Comparison of ENCODE assay signal across 8 cellular contexts in the genomic region with DNA sequence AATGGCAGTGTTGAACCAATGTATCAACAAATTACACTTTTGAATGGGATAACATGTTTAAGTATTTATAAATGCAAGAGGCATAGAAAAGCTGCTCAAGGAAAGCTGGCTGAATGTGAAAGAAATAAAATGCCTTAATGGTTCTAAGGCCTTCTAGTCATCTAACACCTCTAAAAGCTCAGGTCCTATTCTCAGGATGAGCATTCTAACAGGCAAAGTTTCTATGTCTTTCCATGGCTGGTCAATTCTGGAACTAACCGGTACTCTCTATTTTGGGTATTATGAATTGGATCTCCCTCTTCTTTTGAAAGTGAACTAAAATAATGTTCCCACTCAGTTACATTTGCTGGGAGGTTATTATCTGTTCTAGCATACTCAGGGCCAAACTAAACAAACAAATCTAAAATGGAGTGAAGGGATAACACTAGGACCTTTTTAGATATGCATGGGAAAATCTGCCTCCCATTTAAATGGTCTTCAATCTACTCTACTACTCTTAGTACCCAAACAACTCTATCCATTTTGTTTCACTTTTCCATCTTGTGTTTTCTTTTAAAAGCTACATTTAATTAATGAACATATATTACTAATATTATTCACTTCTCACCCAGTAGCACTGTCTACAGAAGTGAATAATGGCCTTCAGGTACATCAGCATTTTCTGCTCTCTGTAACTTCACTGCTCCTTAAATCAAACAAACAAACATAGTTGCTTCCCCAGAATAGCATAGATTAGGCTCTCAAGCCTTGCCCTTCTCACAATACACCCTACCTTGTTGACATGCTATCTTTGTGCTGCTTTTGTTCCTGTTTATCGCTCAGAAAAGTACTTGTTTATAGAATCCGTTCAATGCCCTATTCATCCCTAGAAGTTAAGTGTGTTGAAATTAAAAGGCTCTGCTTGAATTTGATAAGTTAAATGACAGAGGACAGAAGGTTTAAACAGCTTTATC. TPM values are rescaled to one million over a fixed set of nuclear protein-coding genes. Genes with fewer than 3 reads are reported as not detected.
A peak's percentile ranks its signal among the peaks of the same experiment; 100 is the strongest.
DNase-seq lines count a peak whose midpoint lies in the region; ATAC-seq and TF ChIP-seq lines count a peak whose summit lies in the region.
"Had no signal": no experiment of that assay in that cellular context is flagged by ENCODE, and none has a peak within 500 bp of the region (broad histone marks: within the 10 kb centered on the region; RNA-seq: fewer than 3 reads in every experiment).

No MANE protein-coding gene starts in this region.

- H3K9me3 ChIP-seq in SJCRH30 (replicated peaks) = no peaks in the 10 kb centered on the region
- H3K9me3 ChIP-seq in gastroesophageal sphincter = no peaks in the 10 kb centered on the region
- no peaks in the 10 kb centered on the region for H3K9me3 ChIP-seq in skeletal muscle satellite cell (replicated peaks; ENCODE audit: low read length)
- H3K9me3 ChIP-seq: MG63 had no signal

- peak overlapping the region; percentile 41 for H3K27ac ChIP-seq in SJCRH30
- peak overlapping the region in 3 of 4 donors; percentile 30 to 53 (median 44) for H3K27ac ChIP-seq in gastroesophageal sphincter

- TF ChIP-seq EP300 in gastroesophageal sphincter (IDR thresholded peaks at IDR 0.05) = no peak

- peak overlapping the region; percentile 63 for H3K4me2 ChIP-seq in skeletal muscle satellite cell (ENCODE audit: low read length)

- ATAC-seq in GM19324 (IDR thresholded peaks at IDR 0.05; ENCODE audit: low FRiP score, unreplicated experiment) (peak; percentile 37), gastroesophageal sphincter (no peak), GM18868 (IDR thresholded peaks at IDR 0.05; ENCODE audit: unreplicated experiment) (no peak)

- H3K4me3 ChIP-seq in SJCRH30 = no peak overlapping the region
- no peak overlapping the region for H3K4me3 ChIP-seq in gastroesophageal sphincter
- H3K4me3 ChIP-seq in skeletal muscle satellite cell (ENCODE audit: low read length) = peak overlapping the region; percentile 44
- H3K4me3 ChIP-seq: MG63 had no signal

- no peak for TF ChIP-seq CTCF in gastroesophageal sphincter (IDR thresholded peaks at IDR 0.05)

- H3K27me3 ChIP-seq in SJCRH30 (no peaks in the 10 kb centered on the region), gastroesophageal sphincter (no peaks in the 10 kb centered on the region), skeletal muscle satellite cell (ENCODE audit: control insufficient read depth, insufficient read depth, low read length) (no peaks in the 10 kb centered on the region)
- H3K27me3 ChIP-seq: MG63 had no signal

- peak overlapping the region; percentile 55 for H3K9ac ChIP-seq in skeletal muscle satellite cell (ENCODE audit: low read depth, low read length)

- DNase-seq in SJCRH30 (no peak), dedifferentiated amniotic fluid mesenchymal stem cell (ENCODE audit: extremely low spot score) (no peak), RPMI8226 (no peak)

- no peaks in the 10 kb centered on the region for H3K36me3 ChIP-seq in SJCRH30
- no peaks in the 10 kb centered on the region for H3K36me3 ChIP-seq in gastroesophageal sphincter
- H3K36me3 ChIP-seq in skeletal muscle satellite cell (ENCODE audit: insufficient read depth, low read length) = peaks cover 17% of the 10 kb centered on the region
- H3K36me3 ChIP-seq: MG63 had no signal

- 70 to 71% methylated on average over 1 to 3 of the region's 3 CpGs for WGBS in gastroesophageal sphincter (ENCODE audit: low coverage in 1 of 2), 2 donors

- no peak for TF ChIP-seq POLR2A in gastroesophageal sphincter (IDR thresholded peaks at IDR 0.05)

- H3K4me1 ChIP-seq in SJCRH30 (peaks cover 19% of the 10 kb centered on the region), gastroesophageal sphincter (peaks cover 0 to 27% (median 13%) of the 10 kb centered on the region in 3 donors), skeletal muscle satellite cell (ENCODE audit: control insufficient read depth, insufficient read depth, low read length) (peaks cover 39% of the 10 kb centered on the region)

RNA-seq across cellular contexts. Expression of a gene that starts 46.4 kb away (rescaled TPM):
- 15.7 and 22.3 TPM in 2 replicates for total RNA-seq in SJCRH30 (2014; rRNA removed; shearing (Covaris generic))
- 10 to 100 TPM; 27.4 to 59.4 (median 40.4) TPM for total RNA-seq in gastroesophageal sphincter
- 31.7 and 34.5 TPM in 2 replicates for total RNA-seq in skeletal muscle satellite cell (2012; rRNA removed)
